ENCODE assay signal across 8 cellular contexts in the genomic region with DNA sequence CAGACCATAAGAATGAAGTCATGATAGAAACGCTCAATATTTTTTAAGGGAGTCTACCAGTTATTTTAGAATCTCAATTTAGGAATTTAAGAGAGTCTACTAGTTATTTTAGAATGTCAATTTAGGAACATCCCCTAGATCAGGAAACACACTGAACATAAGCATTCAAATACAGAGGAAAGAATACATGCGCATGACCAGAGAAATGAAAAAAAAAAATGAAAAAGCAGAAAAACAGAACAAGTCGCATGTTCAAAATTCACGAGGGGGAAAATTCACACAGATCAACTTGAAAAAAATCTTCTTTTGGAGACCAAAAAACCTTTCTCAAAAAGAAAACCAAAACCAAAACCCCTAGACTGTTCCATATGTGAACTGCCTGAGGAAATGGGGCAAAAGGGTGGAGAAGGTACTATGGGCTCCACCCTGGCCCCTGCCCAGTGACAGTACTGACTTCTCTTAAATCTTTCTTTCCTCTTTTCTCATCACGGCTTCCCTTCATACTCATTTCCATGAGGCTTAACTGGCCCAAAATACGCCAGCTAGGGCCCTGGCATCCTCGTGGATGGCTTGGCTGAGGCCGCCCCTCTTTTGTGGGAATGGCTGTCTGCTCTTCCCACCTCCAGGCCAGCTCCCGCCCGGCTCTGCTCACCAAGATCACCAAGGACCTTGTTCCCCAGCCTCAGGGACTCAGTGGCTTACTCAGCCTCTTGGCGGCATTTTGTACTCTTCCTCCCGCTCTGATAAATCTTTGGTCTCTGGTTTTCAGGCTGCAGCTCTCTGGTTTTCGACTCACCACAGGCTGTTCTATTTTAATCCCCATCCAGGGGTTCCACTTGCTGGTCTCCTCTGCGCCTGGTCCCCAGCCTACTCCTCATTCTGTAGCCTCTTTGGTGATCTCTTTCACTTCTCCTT. TPM values are rescaled to one million over a fixed set of nuclear protein-coding genes. Genes with fewer than 3 reads are reported as not detected.
DNase-seq lines count a peak whose midpoint lies in the region; ATAC-seq lines count a peak whose summit lies in the region.

No MANE protein-coding gene starts in this region.

- peaks cover 13% of the 10 kb centered on the region for H3K36me3 Mint-ChIP-seq in CD4-positive, CD25-positive, alpha-beta regulatory T cell
- H3K36me3 Mint-ChIP-seq in activated naive CD8-positive, alpha-beta T cell treated with anti-CD3 and anti-CD28 coated beads, Interleukin-2, amount 10 ng/mL, durations not matched to agents 7 days and 5 days: peaks cover 10% of the 10 kb centered on the region
- no peaks in the 10 kb centered on the region for H3K36me3 Mint-ChIP-seq in naive B cell

- H3K9me3 ChIP-seq in CD4-positive, CD25-positive, alpha-beta regulatory T cell (ENCODE audit: control insufficient read depth in 2 of 2, low read length in 2 of 2): no peaks in the 10 kb centered on the region

- peak in 2 of 3 donors; percentile 46 to 82 for DNase-seq in CD4-positive, CD25-positive, alpha-beta regulatory T cell
- peak; percentile 48 for DNase-seq in activated naive CD8-positive, alpha-beta T cell treated with anti-CD3 and anti-CD28 coated beads, Interleukin-2, amount 10 ng/mL, durations not matched to agents 7 days and 5 days
- peak; percentile 32 for DNase-seq in naive B cell
- DNase-seq in A172 (ENCODE audit: low spot score): no peak
- DNase-seq in NCI-H748 (lab: John Stamatoyannopoulos, UW; ENCODE audit: unreplicated experiment): no peak
- no peak for DNase-seq in stimulated activated CD4-positive, alpha-beta T cell treated with anti-CD3 and anti-CD28 coated beads, Interleukin-2, amount 100 ng/mL, for 48 hours

- H3K27ac Mint-ChIP-seq in CD4-positive, CD25-positive, alpha-beta regulatory T cell: peak overlapping the region; percentile 96 to 99 (median 97)
- H3K27ac Mint-ChIP-seq in activated naive CD8-positive, alpha-beta T cell treated with anti-CD3 and anti-CD28 coated beads, Interleukin-2, amount 10 ng/mL, durations not matched to agents 7 days and 5 days: peak overlapping the region; percentile 97
- peak overlapping the region; percentile 88 to 97 (median 94) for H3K27ac Mint-ChIP-seq in naive B cell

- peak overlapping the region; percentile 80 to 96 (median 88) for H3K4me3 Mint-ChIP-seq in CD4-positive, CD25-positive, alpha-beta regulatory T cell
- peak overlapping the region; percentile 88 for H3K4me3 Mint-ChIP-seq in activated naive CD8-positive, alpha-beta T cell treated with anti-CD3 and anti-CD28 coated beads, Interleukin-2, amount 10 ng/mL, durations not matched to agents 7 days and 5 days
- peak overlapping the region; percentile 21 to 87 (median 72) for H3K4me3 Mint-ChIP-seq in naive B cell

- peak overlapping the region; percentile 91 for H3K27ac ChIP-seq in CD4-positive, CD25-positive, alpha-beta regulatory T cell (ENCODE audit: insufficient read depth, low read length, poor library complexity, severe bottlenecking)

- POLR2A ChIA-PET in activated naive CD8-positive, alpha-beta T cell treated with anti-CD3 and anti-CD28 coated beads, Interleukin-2, amount 10 ng/mL, durations not matched to agents 7 days and 5 days (lab: Charles Lee): interaction anchor here (11.9 kb wide), 1 partner anchor 9 kb away, joined by 147 read pairs; the partner anchor contains the start of gene ZBTB2

- no peaks in the 10 kb centered on the region for H3K27me3 Mint-ChIP-seq in CD4-positive, CD25-positive, alpha-beta regulatory T cell
- H3K27me3 Mint-ChIP-seq in activated naive CD8-positive, alpha-beta T cell treated with anti-CD3 and anti-CD28 coated beads, Interleukin-2, amount 10 ng/mL, durations not matched to agents 7 days and 5 days: no peaks in the 10 kb centered on the region
- no peaks in the 10 kb centered on the region for H3K27me3 Mint-ChIP-seq in naive B cell

- H3K4me3 ChIP-seq in CD4-positive, CD25-positive, alpha-beta regulatory T cell (ENCODE audit: low read depth, low read length): peak overlapping the region; percentile 85

- peaks cover 3% of the 10 kb centered on the region for H3K36me3 ChIP-seq in CD4-positive, CD25-positive, alpha-beta regulatory T cell (ENCODE audit: control insufficient read depth, insufficient read depth, low read length)

- H3K4me1 Mint-ChIP-seq in CD4-positive, CD25-positive, alpha-beta regulatory T cell: peaks cover 54 to 77% (median 65%) of the 10 kb centered on the region in 4 donors
- H3K4me1 Mint-ChIP-seq in activated naive CD8-positive, alpha-beta T cell treated with anti-CD3 and anti-CD28 coated beads, Interleukin-2, amount 10 ng/mL, durations not matched to agents 7 days and 5 days: peaks cover 55% of the 10 kb centered on the region
- peaks cover 49 to 52% (median 50%) of the 10 kb centered on the region in 3 donors for H3K4me1 Mint-ChIP-seq in naive B cell

- ATAC-seq in CD4-positive, CD25-positive, alpha-beta regulatory T cell (ENCODE audit: low read depth in 2 of 2): peak; percentile 58 to 70
- peak; percentile 69 for ATAC-seq in GM19452 (IDR thresholded peaks at IDR 0.05; ENCODE audit: unreplicated experiment)
- peak; percentile 60 for ATAC-seq in HG03460 (IDR thresholded peaks at IDR 0.05; ENCODE audit: unreplicated experiment)
- peak; percentile 75 for ATAC-seq in activated naive CD8-positive, alpha-beta T cell treated with anti-CD3 and anti-CD28 coated beads, Interleukin-2, amount 10 ng/mL, durations not matched to agents 7 days and 5 days (ENCODE audit: low read depth)
- ATAC-seq in naive B cell (ENCODE audit: low read depth in 2 of 2): peak; percentile 93

- peaks cover 82% of the 10 kb centered on the region for H3K4me1 ChIP-seq in CD4-positive, CD25-positive, alpha-beta regulatory T cell (ENCODE audit: control insufficient read depth, insufficient read depth, low read length, poor library complexity, severe bottlenecking)

- H3K9me3 Mint-ChIP-seq in CD4-positive, CD25-positive, alpha-beta regulatory T cell: no peaks in the 10 kb centered on the region
- H3K9me3 Mint-ChIP-seq in activated naive CD8-positive, alpha-beta T cell treated with anti-CD3 and anti-CD28 coated beads, Interleukin-2, amount 10 ng/mL, durations not matched to agents 7 days and 5 days: no peaks in the 10 kb centered on the region
- H3K9me3 Mint-ChIP-seq in naive B cell: no peaks in the 10 kb centered on the region

- H3K27me3 ChIP-seq in CD4-positive, CD25-positive, alpha-beta regulatory T cell (ENCODE audit: control insufficient read depth, insufficient read depth, low read length): no peaks in the 10 kb centered on the region

RNA-seq across cellular contexts. Expression of gene ZBTB2, which starts 11.2 kb away (rescaled TPM):
- 31.9 TPM for total RNA-seq in CD4-positive, CD25-positive, alpha-beta regulatory T cell
- 10 to 100 TPM; 18.0 to 20.9 (median 19.5) TPM for polyA plus RNA-seq in CD4-positive, CD25-positive, alpha-beta regulatory T cell
- total RNA-seq in activated naive CD8-positive, alpha-beta T cell treated with anti-CD3 and anti-CD28 coated beads, Interleukin-2, amount 10 ng/mL, durations not matched to agents 7 days and 5 days: 10 to 100 TPM; 28.5 to 28.9 TPM
- 10 to 100 TPM; 11.6 to 22.7 (median 14.5) TPM for polyA plus RNA-seq in naive B cell (ENCODE audit: low read depth in 6 of 6)
- total RNA-seq in A172 (2014; rRNA removed; shearing (Covaris generic)): 10.4 and 14.0 TPM in 2 replicates

Comparison
In these comparisons a context has a peak if more than half of its experiments do, and no peak if none do; other contexts are left out.
1. DNase-seq: peak in CD4-positive, CD25-positive, alpha-beta regulatory T cell (2 of 3), activated naive CD8-positive, alpha-beta T cell treated with anti-CD3 and anti-CD28 coated beads, Interleukin-2, amount 10 ng/mL, durations not matched to agents 7 days and 5 days (single experiment) and naive B cell (single experiment); none in A172 (single experiment), NCI-H748 (single experiment) and stimulated activated CD4-positive, alpha-beta T cell treated with anti-CD3 and anti-CD28 coated beads, Interleukin-2, amount 100 ng/mL, for 48 hours (0 of 2).
2. Peak in every context shown above with its lines, with median percentiles within 50 percentile points of each other: ATAC-seq, H3K27ac Mint-ChIP-seq and H3K4me3 Mint-ChIP-seq.